16 cellular contexts compared by ENCODE assay signal in the genomic region with DNA sequence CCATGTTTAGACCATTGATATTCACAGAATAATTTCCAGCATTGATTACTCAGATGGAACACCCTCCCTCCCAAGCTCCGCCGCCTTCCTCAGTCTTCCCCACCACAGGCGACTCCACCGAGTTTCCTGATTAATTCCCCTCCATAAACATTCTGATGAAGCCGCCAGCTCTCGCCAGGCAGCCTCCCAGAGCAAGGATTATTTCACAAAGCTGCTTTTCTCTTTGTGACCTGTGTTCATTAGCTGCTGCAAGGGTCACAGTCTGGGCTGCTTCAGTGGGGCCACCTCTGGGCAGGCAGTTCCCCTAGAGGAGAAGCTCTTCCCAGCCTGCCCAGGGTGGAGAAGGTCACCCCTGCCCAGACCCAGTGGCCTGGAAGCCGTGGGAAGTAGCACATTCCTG. TPM values are rescaled to one million over a fixed set of nuclear protein-coding genes. Genes with fewer than 3 reads are reported as not detected.
A peak's percentile ranks its signal among the peaks of the same experiment; 100 is the strongest.
DNase-seq lines count a peak whose midpoint lies in the region; FAIRE-seq and TF ChIP-seq lines count a peak whose summit lies in the region.
"Had no signal": no experiment of that assay in that cellular context is flagged by ENCODE, and none has a peak within 500 bp of the region (broad histone marks: within the 10 kb centered on the region; RNA-seq: fewer than 3 reads in every experiment).

No MANE protein-coding gene starts in this region.

- no peaks in the 10 kb centered on the region for H3K36me3 Mint-ChIP-seq in brain
- H3K36me3 Mint-ChIP-seq: CD8-positive, alpha-beta T cell had no signal

- H3K27ac Mint-ChIP-seq in brain = peak overlapping the region in 3 of 5 experiments; percentile 62 to 89 (median 78)
- H3K27ac Mint-ChIP-seq: B cell; CD8-positive, alpha-beta T cell; HFFc6 had no signal

- no peak for FAIRE-seq in GM19239 (lab: Jason Lieb, UNC)
- FAIRE-seq: G401.6, GM12891, HTR-8/SVneo had no signal

- peaks cover 0 to 9% (median 3%) of the 10 kb centered on the region in 5 experiments for H3K9me3 Mint-ChIP-seq in brain
- H3K9me3 Mint-ChIP-seq: HFFc6 had no signal

- DNase-seq in D341Med (ENCODE audit: low spot score) (peak; percentile 65), NCI-H69 (lab: John Stamatoyannopoulos, UW) (peak; percentile 23), retina (peak; percentile 48), NCI-H187 treated with DMSO at 0.1 percent for 48 hours (lab: John Stamatoyannopoulos, UW) (no peak), GM19239 (ENCODE audit: insufficient read length, low spot score) (no peak)
- DNase-seq: Calu3; CD8-positive, alpha-beta T cell; GOT3; H7; HFFc6; IMR-90 had no signal

- H3K4me1 Mint-ChIP-seq in brain = peaks cover 45% of the 10 kb centered on the region
- H3K4me1 Mint-ChIP-seq: B cell had no signal

- TF ChIP-seq CTCF in brain (conservative IDR thresholded peaks at IDR 0.05) = no peak

- H3K4me3 Mint-ChIP-seq in brain = no peak overlapping the region
- H3K4me3 Mint-ChIP-seq: B cell; CD8-positive, alpha-beta T cell; HFFc6 had no signal

- peaks cover 27% of the 10 kb centered on the region for H3K27me3 Mint-ChIP-seq in brain

RNA-seq across cellular contexts. Expression of a gene that starts 58.3 kb away (rescaled TPM):
- polyA plus RNA-seq in brain (ENCODE audit: insufficient read depth, low read depth, low replicate concordance) = 44.2 TPM

Comparison
In these comparisons a context has a peak if more than half of its experiments do, and no peak if none do; other contexts are left out.
1. DNase-seq: peak in D341Med (single experiment), NCI-H69 (single experiment) and retina (single experiment); none in NCI-H187 treated with DMSO at 0.1 percent for 48 hours (single experiment) and GM19239 (single experiment).